In the genomic region with DNA sequence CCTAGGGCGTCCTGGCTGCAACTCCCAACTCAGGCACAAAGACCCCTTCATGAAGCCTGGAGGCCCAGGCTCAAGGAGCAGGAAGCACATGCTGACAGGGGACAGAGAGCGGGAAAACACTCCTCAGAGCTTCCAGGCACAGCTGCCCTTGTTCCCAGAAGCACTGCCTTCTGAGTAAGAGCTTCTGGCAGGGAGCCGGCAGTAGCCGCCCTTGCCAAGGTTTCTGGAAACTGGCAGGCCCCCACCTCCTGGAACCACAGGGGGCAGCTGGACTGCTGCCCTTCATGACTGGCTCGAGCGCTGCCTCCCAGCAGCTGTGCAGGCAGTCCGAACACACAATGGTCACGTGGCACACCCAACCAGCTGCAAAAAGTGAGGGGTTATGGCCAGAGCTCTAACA, we compare ENCODE assay signal across 8 cellular contexts. TPM values are rescaled to one million over a fixed set of nuclear protein-coding genes. Genes with fewer than 3 reads are reported as not detected.
DNase-seq lines count a peak whose midpoint lies in the region; ATAC-seq and TF ChIP-seq lines count a peak whose summit lies in the region.

No MANE protein-coding gene starts in this region.

- peak; percentile 53 for DNase-seq in NCI-H2081 treated with DMSO at 0.1 percent for 48 hours (lab: John Stamatoyannopoulos, UW)
- DNase-seq in epithelial cell of esophagus (ENCODE audit: low read depth): peak; percentile 34
- peak; percentile 51 to 78 (median 71) for DNase-seq in mucosa of descending colon
- DNase-seq in NCI-H2171 (lab: John Stamatoyannopoulos, UW): no peak
- DNase-seq in type B pancreatic cell (ENCODE audit: extremely low spot score, unreplicated experiment): no peak
- no peak for DNase-seq in GM23338 (ENCODE audit: low spot score)

- H3K27me3 ChIP-seq in ACC112 (ENCODE audit: insufficient read depth, low read length) (no peaks in the 10 kb centered on the region), GM23338 (ENCODE audit: insufficient read depth) (no peaks in the 10 kb centered on the region)

- H2AFZ ChIP-seq in ACC112 (ENCODE audit: low read length, unreplicated experiment) (no peak overlapping the region), GM23338 (no peak overlapping the region)

- H4K20me1 ChIP-seq in GM23338 (replicated peaks; ENCODE audit: insufficient read depth): peaks cover 62% of the 10 kb centered on the region

- peaks cover 27% of the 10 kb centered on the region for H3K4me1 ChIP-seq in ACC112 (ENCODE audit: control insufficient read depth, insufficient read depth, low read length, unreplicated experiment)
- H3K4me1 ChIP-seq in mucosa of descending colon (ENCODE audit: low read depth): peaks cover 9% of the 10 kb centered on the region
- no peaks in the 10 kb centered on the region for H3K4me1 ChIP-seq in GM23338 (ENCODE audit: insufficient read depth)

- peaks cover 35% of the 10 kb centered on the region; the same call in 1 of the 2 replicates for H3F3A ChIP-seq in GM23338 (replicated peaks; ENCODE audit: low read depth)

- no peaks in the 10 kb centered on the region for H3K9me2 ChIP-seq in GM23338 (ENCODE audit: insufficient read depth)

- H3K9me3 ChIP-seq in mucosa of descending colon: no peaks in the 10 kb centered on the region

- H3K36me3 Mint-ChIP-seq in type B pancreatic cell (peaks cover 16% of the 10 kb centered on the region), GM23338 (ENCODE audit: low read depth) (peaks cover 87% of the 10 kb centered on the region)

- H3K4me2 ChIP-seq in GM23338: no peak overlapping the region

- intact Hi-C loops in mucosa of descending colon (cut with DNase I, micrococcal nuclease): no loop called here

- TF ChIP-seq CTCF in epithelial cell of esophagus (IDR thresholded peaks at IDR 0.05; ENCODE audit: insufficient read depth, low read depth, low read length, missing control alignments) (no peak), mucosa of descending colon (IDR thresholded peaks at IDR 0.05) (no peak), type B pancreatic cell (conservative IDR thresholded peaks at IDR 0.05) (no peak), GM23338 (conservative IDR thresholded peaks at IDR 0.05; ENCODE audit: low read depth in 2 of 2) (no peak)

- peaks cover 29% of the 10 kb centered on the region for H3K79me2 ChIP-seq in ACC112 (ENCODE audit: control insufficient read depth, insufficient read depth, low read length, unreplicated experiment)
- H3K79me2 ChIP-seq in GM23338 (replicated peaks; ENCODE audit: insufficient read depth): peaks cover 75% of the 10 kb centered on the region

- no peak overlapping the region for H3K4me3 Mint-ChIP-seq in type B pancreatic cell
- H3K4me3 Mint-ChIP-seq in GM23338: no peak overlapping the region

- ATAC-seq in mucosa of descending colon (peak; percentile 37), HG03457 (IDR thresholded peaks at IDR 0.05; ENCODE audit: unreplicated experiment) (no peak), GM23338 (no peak)

- H3K9me3 Mint-ChIP-seq in type B pancreatic cell: no peaks in the 10 kb centered on the region
- no peaks in the 10 kb centered on the region for H3K9me3 Mint-ChIP-seq in GM23338

- peak overlapping the region; percentile 66 for H3K27ac ChIP-seq in ACC112 (ENCODE audit: low read depth, low read length)
- no peak overlapping the region for H3K27ac ChIP-seq in GM23338 (ENCODE audit: low read depth)

- H3K4me1 Mint-ChIP-seq in type B pancreatic cell (ENCODE audit: unreplicated experiment) (peaks cover 18% of the 10 kb centered on the region), GM23338 (no peaks in the 10 kb centered on the region)

- H3K4me3 ChIP-seq in ACC112 (ENCODE audit: low read depth, low read length) (no peak overlapping the region), epithelial cell of esophagus (ENCODE audit: low read length) (no peak overlapping the region), mucosa of descending colon (no peak overlapping the region), GM23338 (no peak overlapping the region)

- no peak overlapping the region for H3K27ac Mint-ChIP-seq in type B pancreatic cell
- no peak overlapping the region for H3K27ac Mint-ChIP-seq in GM23338

- H3K36me3 ChIP-seq in ACC112 (ENCODE audit: insufficient read depth, low read length): peaks cover 8% of the 10 kb centered on the region
- peaks cover 9% of the 10 kb centered on the region for H3K36me3 ChIP-seq in mucosa of descending colon (ENCODE audit: low read depth)
- peaks cover 21% of the 10 kb centered on the region for H3K36me3 ChIP-seq in GM23338 (ENCODE audit: insufficient read depth)

- no peaks in the 10 kb centered on the region for H3K27me3 Mint-ChIP-seq in type B pancreatic cell
- peaks cover 15% of the 10 kb centered on the region for H3K27me3 Mint-ChIP-seq in GM23338 (ENCODE audit: insufficient read depth, low read depth, poor library complexity)

TF ChIP-seq in GM23338, 12 proteins besides CTCF, POLR2A, EP300 and RAD21 (continues in another document):
- no peak for TF ChIP-seq NANOG (IDR thresholded peaks at IDR 0.05; ENCODE audit: borderline replicate concordance)
- TF ChIP-seq ZNF462 (CRISPR knock-in tag; IDR thresholded peaks at IDR 0.05): no peak
- no peak for TF ChIP-seq ZNF114 (CRISPR knock-in tag; IDR thresholded peaks at IDR 0.05)
- TF ChIP-seq POLR2AphosphoS5 (IDR thresholded peaks at IDR 0.05; ENCODE audit: low read depth): no peak
- no peak for TF ChIP-seq EZH2phosphoT487 (IDR thresholded peaks at IDR 0.05; ENCODE audit: unreplicated experiment)
- TF ChIP-seq CREB1 (CRISPR knock-in tag; IDR thresholded peaks at IDR 0.05; ENCODE audit: low read depth): no peak
- no peak for TF ChIP-seq EZH2 (IDR thresholded peaks at IDR 0.05; ENCODE audit: low read depth, unreplicated experiment)

RNA-seq across cellular contexts. Expression of gene EPHX3, which starts 33.6 kb away (rescaled TPM):
- total RNA-seq in mucosa of descending colon (under 1 TPM in 1 of 3 donors, not detected in 2; 0.58 TPM), type B pancreatic cell (ENCODE audit: low replicate concordance) (5.1 and 9.4 TPM in 2 replicates)
- total RNA-seq in GM23338 (2014; rRNA removed; shearing (Covaris generic)): 15.0 and 24.8 TPM in 2 replicates
- polyA plus RNA-seq in GM23338 (2016; fragmentation: Nextera tagmentation; extraction: Ambion mirVana): 19.7 and 19.8 TPM in 2 replicates

Comparison
In these comparisons a context has a peak if more than half of its experiments do, and no peak if none do; other contexts are left out.
1. DNase-seq: peak in NCI-H2081 treated with DMSO at 0.1 percent for 48 hours (single experiment), epithelial cell of esophagus (single experiment) and mucosa of descending colon (3 of 3); none in NCI-H2171 (single experiment), type B pancreatic cell (single experiment) and GM23338 (single experiment).